ENCODE assay signal across 33 cellular contexts in the genomic region with DNA sequence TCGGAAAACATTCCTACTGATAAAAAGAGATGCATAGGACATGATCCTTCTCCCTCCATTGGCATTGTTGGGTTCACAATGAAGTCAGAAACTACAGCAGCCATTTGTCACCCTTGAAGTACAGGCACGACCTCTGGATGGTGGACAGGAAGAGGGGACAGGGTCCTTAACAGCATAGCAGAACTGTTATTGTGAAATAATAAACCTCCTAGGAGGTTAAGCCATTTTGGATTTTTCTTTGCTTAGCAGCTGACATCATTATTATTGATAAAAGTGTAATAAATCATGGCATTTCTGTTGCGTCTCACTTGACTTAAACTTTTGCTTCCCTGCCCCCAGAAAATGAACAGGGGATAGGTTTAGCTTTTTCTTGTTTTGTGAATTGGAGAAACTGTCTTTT.
DNase-seq lines count a peak whose midpoint lies in the region; ATAC-seq, FAIRE-seq and TF ChIP-seq lines count a peak whose summit lies in the region.
"Had no signal": no experiment of that assay in that cellular context is flagged by ENCODE, and none has a peak within 500 bp of the region (broad histone marks: within the 10 kb centered on the region; RNA-seq: fewer than 3 reads in every experiment).

No MANE protein-coding gene starts in this region.

- H4K20me1 ChIP-seq in HepG2 (ENCODE audit: insufficient read depth, low read length) (no peaks in the 10 kb centered on the region), IMR-90 (ENCODE audit: insufficient read depth, low read length) (no peaks in the 10 kb centered on the region), keratinocyte (ENCODE audit: control insufficient read depth, extremely low read depth, insufficient read depth, low read length) (no peaks in the 10 kb centered on the region)

- H3K27ac ChIP-seq in HepG2 (ENCODE audit: extremely low read length, insufficient read depth, low read length) (no peak overlapping the region), right lobe of liver (no peak overlapping the region), IMR-90 (ENCODE audit: insufficient read depth, low read length) (no peak overlapping the region), keratinocyte (ENCODE audit: control insufficient read depth, insufficient read depth, low read length) (no peak overlapping the region)
- H3K27ac ChIP-seq: 22Rv1; A549; BLaER1; BLaER1 treated with 17β-estradiol and CSF1 and Interleukin-3, amounts not matched to agents 10 nM and 100 nM; C4-2B had no signal

- no peak overlapping the region for H2AFZ ChIP-seq in HepG2 (ENCODE audit: low read length)
- H2AFZ ChIP-seq in IMR-90 (replicated peaks; ENCODE audit: low read length, poor library complexity): no peak overlapping the region
- no peak overlapping the region for H2AFZ ChIP-seq in keratinocyte (ENCODE audit: control insufficient read depth, low read length)

- in situ Hi-C loops in HepG2 (cut with HindIII; ENCODE audit: extremely low pct_ligation_motif_present, low pct_unique_long_range_greater_than_20kb): no loop called here
- in situ Hi-C loops in IMR-90 (cut with MboI; ENCODE audit: low sequenced_read_pairs): no loop called here

- DNase-seq in HepG2 (ENCODE audit: low spot score): no peak
- no peak for DNase-seq in right lobe of liver
- DNase-seq in IMR-90: no peak
- DNase-seq in keratinocyte (ENCODE audit: low read depth, low spot score): no peak
- DNase-seq in stimulated activated naive CD4-positive, alpha-beta T cell (lab: John Stamatoyannopoulos, UW): no peak
- DNase-seq: 8988T; ACHN; AML-193; BE2C; C1 segment of cervical spinal cord; Caco-2; Calu3; CD4-positive, alpha-beta memory T cell; CD4-positive, alpha-beta T cell; CD4-positive, CD25-positive, alpha-beta regulatory T cell; CD8-positive, alpha-beta memory T cell; CD8-positive, alpha-beta T cell; COR-L47; DMS 273 treated with DMSO at 0.1 percent for 48 hours; DMS153; DMS53; DMS79; DMS79 treated with DMSO at 0.1 percent for 48 hours; DND-41; EL had no signal

- TF ChIP-seq CTCF in HepG2 (CRISPR knock-in tag; IDR thresholded peaks at IDR 0.05) (no peak), right lobe of liver (IDR thresholded peaks at IDR 0.05) (no peak), IMR-90 (conservative IDR thresholded peaks at IDR 0.05; ENCODE audit: low read depth, low read length) (no peak), keratinocyte (optimal IDR thresholded peaks at IDR 0.05 in 1 of 3, IDR thresholded peaks at IDR 0.05 in 1 of 3, conservative IDR thresholded peaks at IDR 0.05 in 1 of 3; ENCODE audit: extremely low read depth in 1 of 3, insufficient read depth in 2 of 3, low read length in 3 of 3) (no peak)

- H3K79me1 ChIP-seq in IMR-90 (ENCODE audit: low read depth in 1 of 2, low read length in 2 of 2): no peaks in the 10 kb centered on the region

- H2BK15ac ChIP-seq in IMR-90 (ENCODE audit: low read depth, low read length): no peak overlapping the region

- 34% methylated on average over 3 of the region's 3 CpGs for WGBS in HepG2 (ENCODE audit: low lambda C conversion rate)
- 100% methylated on average over 2 of the region's 3 CpGs for WGBS in right lobe of liver (ENCODE audit: insufficient coverage, low coverage, low lambda C conversion rate, missing lambda C conversion rate)
- whole genome bisulfite sequencing in IMR-90 (ENCODE audit: extremely low coverage in 2 of 2, insufficient read length in 1 of 2), 2 experiments: no CpG with 5 or more reads among the region's 3 CpGs

- H3K18ac ChIP-seq in IMR-90 (ENCODE audit: low read depth, low read length): no peak overlapping the region

- H2AK9ac ChIP-seq in IMR-90 (replicated peaks; ENCODE audit: low read depth, low read length, poor library complexity): no peak overlapping the region

- dilution Hi-C loops in IMR-90 (cut with HindIII; ENCODE audit: low sequenced_read_pairs, unreplicated experiment): no loop called here
- dilution Hi-C loops in keratinocyte (cut with MboI; ENCODE audit: extremely low pct_ligation_motif_present, low sequenced_read_pairs): no loop called here

- H4K8ac ChIP-seq in IMR-90 (ENCODE audit: low read depth in 2 of 2, low read length in 2 of 2): no peak overlapping the region

- H3K9me1 ChIP-seq in IMR-90 (ENCODE audit: insufficient read depth, low read length) (0 out of 2 replicates have a peak, but pooled peaks cover 5% of the 10 kb centered on the region), keratinocyte (ENCODE audit: control insufficient read depth, extremely low read depth, insufficient read depth, low read length) (no peaks in the 10 kb centered on the region)

- H3K14ac ChIP-seq in IMR-90 (replicated peaks; ENCODE audit: low read depth, low read length): peak overlapping the region; percentile 10; the same call in 1 of the 2 replicates

- H3K27me3 ChIP-seq in HepG2 (ENCODE audit: control insufficient read depth in 1 of 2, insufficient read depth in 2 of 2, low read length in 2 of 2): peaks cover 0 to 11% of the 10 kb centered on the region in 2 experiments; a peak in 1 of 5 replicates
- no peaks in the 10 kb centered on the region for H3K27me3 ChIP-seq in right lobe of liver
- peaks cover 10% of the 10 kb centered on the region for H3K27me3 ChIP-seq in IMR-90 (ENCODE audit: control insufficient read depth, insufficient read depth, low read length)
- no peaks in the 10 kb centered on the region for H3K27me3 ChIP-seq in keratinocyte (ENCODE audit: control insufficient read depth, extremely low read depth, insufficient read depth, low read length)

- no peak overlapping the region for H3K9ac ChIP-seq in HepG2 (ENCODE audit: insufficient read depth, low read depth, low read length)
- no peak overlapping the region for H3K9ac ChIP-seq in IMR-90 (ENCODE audit: low read depth, low read length)
- no peak overlapping the region for H3K9ac ChIP-seq in keratinocyte (ENCODE audit: control insufficient read depth, extremely low read depth, insufficient read depth, low read length)
- H3K9ac ChIP-seq: BLaER1; BLaER1 treated with 17β-estradiol and CSF1 and Interleukin-3, amounts not matched to agents 10 nM and 100 nM had no signal

- TF ChIP-seq POLR2A in HepG2 (IDR thresholded peaks at IDR 0.05; ENCODE audit: insufficient read depth in 1 of 2, low read depth in 2 of 2, low read length in 2 of 2) (no peak), right lobe of liver (IDR thresholded peaks at IDR 0.05) (no peak), IMR-90 (IDR thresholded peaks at IDR 0.05; ENCODE audit: low read depth, low read length) (no peak)

- no peak overlapping the region for H2BK5ac ChIP-seq in IMR-90 (ENCODE audit: low read depth, low read length, poor library complexity, severe bottlenecking)

- H3K4me1 ChIP-seq in HepG2 (ENCODE audit: insufficient read depth, low read length) (no peaks in the 10 kb centered on the region), right lobe of liver (no peaks in the 10 kb centered on the region), IMR-90 (ENCODE audit: control insufficient read depth, insufficient read depth, low read length) (peaks cover 2% of the 10 kb centered on the region; the same call in 1 of the 2 replicates), keratinocyte (ENCODE audit: control insufficient read depth, extremely low read depth, insufficient read depth, low read length) (no peaks in the 10 kb centered on the region)
- H3K4me1 ChIP-seq: A549, BE2C, Caco-2 had no signal

- no peak overlapping the region for H2AK5ac ChIP-seq in IMR-90 (ENCODE audit: low read depth, low read length)

- H3K4me2 ChIP-seq in HepG2 (ENCODE audit: low read depth, low read length): no peak overlapping the region
- no peak overlapping the region for H3K4me2 ChIP-seq in IMR-90 (ENCODE audit: low read depth, low read length)
- H3K4me2 ChIP-seq in keratinocyte (ENCODE audit: control insufficient read depth, extremely low read depth, insufficient read depth, low read depth, low read length): no peak overlapping the region
- H3K4me2 ChIP-seq: A549; BLaER1; BLaER1 treated with 17β-estradiol and CSF1 and Interleukin-3, amounts not matched to agents 10 nM and 100 nM had no signal

- no peak overlapping the region for H3K23ac ChIP-seq in IMR-90 (ENCODE audit: low read depth, low read length)

- CTCF ChIA-PET in HepG2 (lab: Yijun Ruan, JAX; ENCODE audit: low intra/inter-chr PET ratio, low total read pairs) (no interaction called here), IMR-90 (lab: Yijun Ruan, JAX) (no interaction called here)

- H3K4me3 ChIP-seq in HepG2 (replicated peaks in 1 of 3; ENCODE audit: insufficient read depth in 1 of 3, low read depth in 2 of 3, low read length in 3 of 3) (no peak overlapping the region), right lobe of liver (no peak overlapping the region), IMR-90 (ENCODE audit: insufficient read depth, low read depth, low read length) (no peak overlapping the region), keratinocyte (ENCODE audit: control insufficient read depth in 2 of 3, extremely low read depth in 1 of 3, insufficient read depth in 2 of 3, low read depth in 1 of 3, low read length in 3 of 3) (no peak overlapping the region)
- H3K4me3 ChIP-seq: A549; BLaER1; BLaER1 treated with 17β-estradiol and CSF1 and Interleukin-3, amounts not matched to agents 10 nM and 100 nM had no signal

- H3K9me3 ChIP-seq in HepG2 (ENCODE audit: low read length) (no peaks in the 10 kb centered on the region), right lobe of liver (no peaks in the 10 kb centered on the region), IMR-90 (ENCODE audit: control insufficient read depth, insufficient read depth, low read length) (no peaks in the 10 kb centered on the region), keratinocyte (ENCODE audit: control insufficient read depth, low read depth, low read length) (no peaks in the 10 kb centered on the region)
- H3K9me3 ChIP-seq: A549; BE2C; BLaER1; BLaER1 treated with 17β-estradiol and CSF1 and Interleukin-3, amounts not matched to agents 10 nM and 100 nM; Caco-2 had no signal

- TF ChIP-seq RAD21 in HepG2 (CRISPR knock-in tag; IDR thresholded peaks at IDR 0.05): no peak
- no peak for TF ChIP-seq RAD21 in IMR-90 (IDR thresholded peaks at IDR 0.05; ENCODE audit: low read length)

- no peak overlapping the region for H2BK20ac ChIP-seq in IMR-90 (ENCODE audit: low read depth, low read length)

- no peak overlapping the region for H4K91ac ChIP-seq in IMR-90 (ENCODE audit: insufficient read depth, low read depth, low read length)

- no peak overlapping the region for H3K4ac ChIP-seq in IMR-90 (ENCODE audit: low read depth, low read length)

- H3K36me3 ChIP-seq in HepG2 (replicated peaks in 1 of 2; ENCODE audit: control insufficient read depth in 1 of 2, insufficient read depth in 2 of 2, low read length in 2 of 2) (no peaks in the 10 kb centered on the region), right lobe of liver (no peaks in the 10 kb centered on the region), IMR-90 (ENCODE audit: control insufficient read depth, insufficient read depth, low read length) (no peaks in the 10 kb centered on the region), keratinocyte (ENCODE audit: control insufficient read depth in 2 of 2, extremely low read depth in 1 of 2, insufficient read depth in 2 of 2, low read length in 2 of 2) (no peaks in the 10 kb centered on the region)
- H3K36me3 ChIP-seq: BE2C; BLaER1; BLaER1 treated with 17β-estradiol and CSF1 and Interleukin-3, amounts not matched to agents 10 nM and 100 nM had no signal

- H3K56ac ChIP-seq in IMR-90 (ENCODE audit: extremely low read depth, insufficient read depth, low read length): no peak overlapping the region

- H3K79me2 ChIP-seq in HepG2 (ENCODE audit: insufficient read depth, low read length) (no peaks in the 10 kb centered on the region), keratinocyte (ENCODE audit: control insufficient read depth, insufficient read depth, low read length) (no peaks in the 10 kb centered on the region)

- ATAC-seq in HepG2 (no peak), right lobe of liver (no peak), IMR-90 (ENCODE audit: low read depth) (no peak), HG03045 (IDR thresholded peaks at IDR 0.05; ENCODE audit: unreplicated experiment) (no peak)
- ATAC-seq: A549; CD8-positive, alpha-beta T cell had no signal

- H2BK120ac ChIP-seq in IMR-90 (ENCODE audit: low read depth, low read length): no peak overlapping the region

- FAIRE-seq in HepG2 (lab: Jason Lieb, UNC) (no peak), keratinocyte (lab: Jason Lieb, UNC) (peak; percentile 32)
- FAIRE-seq: A204.1, A549, D721Med had no signal

- no peak for TF ChIP-seq EP300 in HepG2 (IDR thresholded peaks at IDR 0.05; ENCODE audit: low read depth in 2 of 2, low read length in 2 of 2)
- no peak for TF ChIP-seq EP300 in HepG2 (CRISPR knock-in tag; IDR thresholded peaks at IDR 0.05; ENCODE audit: borderline replicate concordance)

- intact Hi-C loops in HepG2 (cut with micrococcal nuclease; ENCODE audit: unreplicated experiment): no loop called here
- intact Hi-C loops in right lobe of liver (cut with DNase I): no loop called here
- intact Hi-C loops in IMR-90 (cut with micrococcal nuclease): no loop called here

- POLR2A ChIA-PET in HepG2 (lab: Yijun Ruan, JAX) (no interaction called here), IMR-90 (lab: Charles Lee; ENCODE audit: unreplicated experiment) (no interaction called here)

- BruUV-seq in HepG2 (replicated peaks; lab: Mats Ljungman, UMichigan) (no TSS peak), IMR-90 (replicated peaks; lab: Mats Ljungman, UMichigan) (no TSS peak)

- H4K5ac ChIP-seq in IMR-90 (ENCODE audit: low read depth, low read length): no peak overlapping the region
